ENCODE assay signal across 9 cellular contexts in the genomic region with DNA sequence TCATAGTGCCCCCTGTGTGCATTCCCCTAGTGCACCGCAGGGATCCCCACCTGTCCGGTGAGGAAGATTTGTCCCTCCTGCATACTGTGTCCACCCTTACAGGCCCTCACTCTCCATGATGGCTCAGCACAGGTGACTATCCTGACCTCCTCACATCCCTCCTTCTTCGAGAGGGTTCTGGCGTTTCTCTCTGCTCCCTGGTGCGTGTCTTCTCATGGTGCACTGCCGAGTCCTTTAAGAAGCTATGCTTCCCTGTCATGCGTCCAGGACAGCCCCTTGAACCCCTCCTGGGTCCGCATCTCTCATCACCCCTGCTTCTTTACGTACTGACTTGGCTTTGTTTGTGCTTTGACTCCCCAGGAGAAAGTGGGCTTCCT. TPM values are rescaled to one million over a fixed set of nuclear protein-coding genes. Genes with fewer than 3 reads are reported as not detected.
DNase-seq lines count a peak whose midpoint lies in the region; ATAC-seq and TF ChIP-seq lines count a peak whose summit lies in the region.
"Had no signal": no experiment of that assay in that cellular context is flagged by ENCODE, and none has a peak within 500 bp of the region (broad histone marks: within the 10 kb centered on the region; RNA-seq: fewer than 3 reads in every experiment).

No MANE protein-coding gene starts in this region.

- H3K9ac ChIP-seq in DND-41 (ENCODE audit: low read depth, low read length) = peak overlapping the region; percentile 88
- H3K9ac ChIP-seq in rectal smooth muscle tissue (ENCODE audit: low read length) = peak overlapping the region; percentile 7

- peak overlapping the region; percentile 78 for H3K4me2 ChIP-seq in DND-41 (ENCODE audit: insufficient read depth, low read length)

- peaks cover 28% of the 10 kb centered on the region for H4K20me1 ChIP-seq in DND-41 (ENCODE audit: insufficient read depth, low read length)

- TF ChIP-seq CTCF in DND-41 (IDR thresholded peaks at IDR 0.05; ENCODE audit: borderline replicate concordance, extremely low read depth, low read length, poor library complexity, severe bottlenecking) = no peak
- TF ChIP-seq CTCF in WERI-Rb-1 (IDR thresholded peaks at IDR 0.05; ENCODE audit: low read depth, low read length) = no peak
- no peak for TF ChIP-seq CTCF in fibroblast of villous mesenchyme (IDR thresholded peaks at IDR 0.05; ENCODE audit: insufficient read depth, low read depth, low read length)

- H3K4me3 ChIP-seq in DND-41 (ENCODE audit: low read depth in 1 of 2, low read length in 2 of 2) (peak overlapping the region in 1 of 2 experiments; percentile 57; a peak in 2 of 4 replicates), WERI-Rb-1 (ENCODE audit: low read depth, low read length) (peak overlapping the region; percentile 90), fibroblast of villous mesenchyme (ENCODE audit: low read depth, low read length) (peak overlapping the region; percentile 83), rectal smooth muscle tissue (ENCODE audit: low read length) (peak overlapping the region; percentile 74)

- H2AFZ ChIP-seq in DND-41 (ENCODE audit: low read depth, low read length) = peak overlapping the region; percentile 94

- H3K27ac ChIP-seq in DND-41 (ENCODE audit: low read length) = 0 out of 2 replicates have a peak overlapping the region, but pooled peaks have one; percentile 68
- peak overlapping the region; percentile 99 for H3K27ac ChIP-seq in WERI-Rb-1
- H3K27ac ChIP-seq in rectal smooth muscle tissue (ENCODE audit: low read depth, low read length) = no peak overlapping the region

- H3K36me3 ChIP-seq in DND-41 (ENCODE audit: insufficient read depth, low read length) = peaks cover 17% of the 10 kb centered on the region; the same call in 1 of the 2 replicates
- H3K36me3 ChIP-seq in WERI-Rb-1 = peaks cover 20% of the 10 kb centered on the region
- H3K36me3 ChIP-seq in rectal smooth muscle tissue (ENCODE audit: control insufficient read depth, insufficient read depth, low read length) = no peaks in the 10 kb centered on the region

- no peaks in the 10 kb centered on the region for H3K27me3 ChIP-seq in DND-41 (ENCODE audit: insufficient read depth, low read length, poor library complexity)
- no peaks in the 10 kb centered on the region for H3K27me3 ChIP-seq in WERI-Rb-1 (ENCODE audit: insufficient read depth, low read depth, severe bottlenecking)
- H3K27me3 ChIP-seq in rectal smooth muscle tissue (ENCODE audit: control insufficient read depth, insufficient read depth, low read length) = no peaks in the 10 kb centered on the region

- DNase-seq in DND-41 (no peak), WERI-Rb-1 (no peak), fibroblast of villous mesenchyme (ENCODE audit: low read depth) (no peak), OCI-M1 (lab: John Stamatoyannopoulos, UW) (no peak)
- DNase-seq: NCI-H2107 had no signal

- H3K9me3 ChIP-seq in DND-41 (ENCODE audit: insufficient read depth, low read length, severe bottlenecking) (no peaks in the 10 kb centered on the region), WERI-Rb-1 (ENCODE audit: severe bottlenecking) (peaks cover 4% of the 10 kb centered on the region)

- peaks cover 39% of the 10 kb centered on the region for H3K79me2 ChIP-seq in DND-41 (ENCODE audit: insufficient read depth, low read length)

- peaks cover 36% of the 10 kb centered on the region for H3K4me1 ChIP-seq in DND-41 (ENCODE audit: insufficient read depth, low read length)
- peaks cover 8% of the 10 kb centered on the region for H3K4me1 ChIP-seq in rectal smooth muscle tissue (ENCODE audit: control insufficient read depth, insufficient read depth, low read length)

- ATAC-seq in DND-41 (ENCODE audit: insufficient read depth, low read depth) (no peak), GM19455 (IDR thresholded peaks at IDR 0.05; ENCODE audit: unreplicated experiment) (no peak), GM18909 (IDR thresholded peaks at IDR 0.05; ENCODE audit: poor library complexity, unreplicated experiment) (no peak), GM21786 (IDR thresholded peaks at IDR 0.05; ENCODE audit: unreplicated experiment) (no peak)

RNA-seq across cellular contexts. Expression of gene STK25, which starts 1.0 kb away (rescaled TPM):
- total RNA-seq in fibroblast of villous mesenchyme = 210 and 245 TPM in 2 replicates

RNA-seq across cellular contexts. Expression of gene BOK, which starts 49.1 kb away (rescaled TPM):
- 42.2 and 54.0 TPM in 2 replicates for total RNA-seq in fibroblast of villous mesenchyme
